ENCODE assay signal across 1 cellular context in the genomic region with DNA sequence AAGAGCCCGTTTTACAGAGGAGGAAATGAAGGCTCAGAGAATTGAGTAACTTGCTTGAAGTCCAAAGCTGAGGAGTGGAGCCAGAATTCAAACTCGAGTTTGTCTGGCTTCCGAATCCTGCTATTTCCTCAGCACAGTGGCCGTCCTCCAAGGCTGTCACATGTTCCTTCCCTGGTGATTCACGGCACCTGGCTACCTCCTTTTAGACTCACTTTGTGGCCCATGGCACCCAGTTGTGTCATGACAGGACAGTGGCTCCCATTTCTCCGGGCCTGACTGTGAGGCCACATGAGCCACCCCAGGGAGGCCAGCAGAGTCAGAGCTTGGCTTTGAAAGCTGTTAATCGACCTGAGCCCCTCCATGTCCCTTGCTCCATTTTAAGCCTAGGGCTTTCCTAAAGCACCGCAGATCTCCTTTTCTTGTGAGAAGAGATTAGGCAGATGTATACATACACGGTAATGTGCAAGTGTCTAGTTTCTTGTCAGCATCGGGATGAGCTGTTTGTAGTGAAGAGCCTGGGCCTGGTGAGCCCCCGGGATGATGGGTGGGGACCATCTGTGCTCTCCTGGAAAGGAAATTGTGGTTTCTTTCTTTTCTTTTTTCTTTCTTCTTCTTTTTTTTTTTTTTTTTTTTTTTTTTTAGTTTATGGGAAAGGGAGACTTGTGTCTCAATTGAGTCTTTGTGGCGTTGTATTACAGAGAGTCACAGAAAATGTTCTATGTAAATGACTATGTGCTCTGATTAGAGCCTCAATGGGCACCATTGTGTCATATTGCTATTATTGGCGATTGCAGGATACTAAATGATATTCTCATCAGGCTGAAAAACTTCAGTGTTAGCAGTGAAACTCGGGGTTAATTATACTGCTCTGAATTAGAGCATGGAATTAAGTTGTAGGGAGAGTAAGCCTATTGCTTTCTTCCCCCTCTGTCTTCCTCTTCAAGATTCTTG.
TF ChIP-seq lines count a peak whose summit lies in the region.

No MANE protein-coding gene starts in this region.

TF ChIP-seq in WTC11, 78 proteins besides CTCF, POLR2A, EP300 and RAD21 (continued from another document):
- TF ChIP-seq, protein P1, sequence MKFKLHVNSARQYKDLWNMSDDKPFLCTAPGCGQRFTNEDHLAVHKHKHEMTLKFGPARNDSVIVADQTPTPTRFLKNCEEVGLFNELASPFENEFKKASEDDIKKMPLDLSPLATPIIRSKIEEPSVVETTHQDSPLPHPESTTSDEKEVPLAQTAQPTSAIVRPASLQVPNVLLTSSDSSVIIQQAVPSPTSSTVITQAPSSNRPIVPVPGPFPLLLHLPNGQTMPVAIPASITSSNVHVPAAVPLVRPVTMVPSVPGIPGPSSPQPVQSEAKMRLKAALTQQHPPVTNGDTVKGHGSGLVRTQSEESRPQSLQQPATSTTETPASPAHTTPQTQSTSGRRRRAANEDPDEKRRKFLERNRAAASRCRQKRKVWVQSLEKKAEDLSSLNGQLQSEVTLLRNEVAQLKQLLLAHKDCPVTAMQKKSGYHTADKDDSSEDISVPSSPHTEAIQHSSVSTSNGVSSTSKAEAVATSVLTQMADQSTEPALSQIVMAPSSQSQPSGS (CRISPR knock-in tag; IDR thresholded peaks at IDR 0.05; ENCODE audit: borderline replicate concordance, low read depth) = no peak
- no peak for TF ChIP-seq NR2C2 (CRISPR knock-in tag; IDR thresholded peaks at IDR 0.05)
- no peak for TF ChIP-seq ETV6 (CRISPR knock-in tag; IDR thresholded peaks at IDR 0.05)
- TF ChIP-seq, protein P2, sequence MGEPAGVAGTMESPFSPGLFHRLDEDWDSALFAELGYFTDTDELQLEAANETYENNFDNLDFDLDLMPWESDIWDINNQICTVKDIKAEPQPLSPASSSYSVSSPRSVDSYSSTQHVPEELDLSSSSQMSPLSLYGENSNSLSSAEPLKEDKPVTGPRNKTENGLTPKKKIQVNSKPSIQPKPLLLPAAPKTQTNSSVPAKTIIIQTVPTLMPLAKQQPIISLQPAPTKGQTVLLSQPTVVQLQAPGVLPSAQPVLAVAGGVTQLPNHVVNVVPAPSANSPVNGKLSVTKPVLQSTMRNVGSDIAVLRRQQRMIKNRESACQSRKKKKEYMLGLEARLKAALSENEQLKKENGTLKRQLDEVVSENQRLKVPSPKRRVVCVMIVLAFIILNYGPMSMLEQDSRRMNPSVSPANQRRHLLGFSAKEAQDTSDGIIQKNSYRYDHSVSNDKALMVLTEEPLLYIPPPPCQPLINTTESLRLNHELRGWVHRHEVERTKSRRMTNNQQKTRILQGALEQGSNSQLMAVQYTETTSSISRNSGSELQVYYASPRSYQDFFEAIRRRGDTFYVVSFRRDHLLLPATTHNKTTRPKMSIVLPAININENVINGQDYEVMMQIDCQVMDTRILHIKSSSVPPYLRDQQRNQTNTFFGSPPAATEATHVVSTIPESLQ (CRISPR knock-in tag; IDR thresholded peaks at IDR 0.05) = no peak
- TF ChIP-seq, protein P3, sequence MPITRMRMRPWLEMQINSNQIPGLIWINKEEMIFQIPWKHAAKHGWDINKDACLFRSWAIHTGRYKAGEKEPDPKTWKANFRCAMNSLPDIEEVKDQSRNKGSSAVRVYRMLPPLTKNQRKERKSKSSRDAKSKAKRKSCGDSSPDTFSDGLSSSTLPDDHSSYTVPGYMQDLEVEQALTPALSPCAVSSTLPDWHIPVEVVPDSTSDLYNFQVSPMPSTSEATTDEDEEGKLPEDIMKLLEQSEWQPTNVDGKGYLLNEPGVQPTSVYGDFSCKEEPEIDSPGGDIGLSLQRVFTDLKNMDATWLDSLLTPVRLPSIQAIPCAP (CRISPR knock-in tag; IDR thresholded peaks at IDR 0.05) = no peak
- TF ChIP-seq, protein P4, sequence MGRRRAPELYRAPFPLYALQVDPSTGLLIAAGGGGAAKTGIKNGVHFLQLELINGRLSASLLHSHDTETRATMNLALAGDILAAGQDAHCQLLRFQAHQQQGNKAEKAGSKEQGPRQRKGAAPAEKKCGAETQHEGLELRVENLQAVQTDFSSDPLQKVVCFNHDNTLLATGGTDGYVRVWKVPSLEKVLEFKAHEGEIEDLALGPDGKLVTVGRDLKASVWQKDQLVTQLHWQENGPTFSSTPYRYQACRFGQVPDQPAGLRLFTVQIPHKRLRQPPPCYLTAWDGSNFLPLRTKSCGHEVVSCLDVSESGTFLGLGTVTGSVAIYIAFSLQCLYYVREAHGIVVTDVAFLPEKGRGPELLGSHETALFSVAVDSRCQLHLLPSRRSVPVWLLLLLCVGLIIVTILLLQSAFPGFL (CRISPR knock-in tag; IDR thresholded peaks at IDR 0.05; ENCODE audit: borderline replicate concordance) = no peak
- TF ChIP-seq IRF2 (CRISPR knock-in tag; IDR thresholded peaks at IDR 0.05; ENCODE audit: borderline replicate concordance, low read depth) = no peak
- TF ChIP-seq SOX15 (CRISPR knock-in tag; IDR thresholded peaks at IDR 0.05) = no peak
- TF ChIP-seq SP1 (CRISPR knock-in tag; conservative IDR thresholded peaks at IDR 0.05) = no peak
- TF ChIP-seq ZNF121 (CRISPR knock-in tag; IDR thresholded peaks at IDR 0.05) = no peak
